In genomic region chr5:150487199-150488061, GRCh38 we compare ENCODE assay signal across 8 cellular contexts. TPM values are rescaled to one million over a fixed set of nuclear protein-coding genes. Genes with fewer than 3 reads are reported as not detected.
DNase-seq lines count a peak whose midpoint lies in the region; ATAC-seq and TF ChIP-seq lines count a peak whose summit lies in the region.

No MANE protein-coding gene starts in this region.

- H3K9me3 Mint-ChIP-seq in stimulated activated naive CD8-positive, alpha-beta T cell treated with anti-CD3 and anti-CD28 coated beads, Interleukin-15, Interleukin-2, amounts not matched to agents 100 ng/mL and 50 ng/mL, for 24 hours = no peaks in the 10 kb centered on the region
- H3K9me3 Mint-ChIP-seq in brain = no peaks in the 10 kb centered on the region

- peak in 1 of 3 donors; percentile 9 for TF ChIP-seq POLR2A in spleen (IDR thresholded peaks at IDR 0.05)

- peaks cover 15% of the 10 kb centered on the region for H3K4me1 Mint-ChIP-seq in stimulated activated naive CD8-positive, alpha-beta T cell treated with anti-CD3 and anti-CD28 coated beads, Interleukin-15, Interleukin-2, amounts not matched to agents 100 ng/mL and 50 ng/mL, for 24 hours (ENCODE audit: low read depth)
- peaks cover 60% of the 10 kb centered on the region for H3K4me1 Mint-ChIP-seq in brain

- H3K36me3 ChIP-seq in spleen = peaks cover 0 to 25% (median 0%) of the 10 kb centered on the region in 6 donors

- peak overlapping the region; percentile 67 for H3K4me3 Mint-ChIP-seq in stimulated activated naive CD8-positive, alpha-beta T cell treated with anti-CD3 and anti-CD28 coated beads, Interleukin-15, Interleukin-2, amounts not matched to agents 100 ng/mL and 50 ng/mL, for 24 hours
- H3K4me3 Mint-ChIP-seq in brain = peak overlapping the region; percentile 83 to 93 (median 86)

- no peaks in the 10 kb centered on the region for H3K36me3 Mint-ChIP-seq in stimulated activated naive CD8-positive, alpha-beta T cell treated with anti-CD3 and anti-CD28 coated beads, Interleukin-15, Interleukin-2, amounts not matched to agents 100 ng/mL and 50 ng/mL, for 24 hours (ENCODE audit: low read depth)
- no peaks in the 10 kb centered on the region for H3K36me3 Mint-ChIP-seq in brain

- H3K4me3 ChIP-seq in spleen = peak overlapping the region; percentile 65 to 91 (median 75)

- no peak for ATAC-seq in stimulated activated naive CD8-positive, alpha-beta T cell treated with anti-CD3 and anti-CD28 coated beads, Interleukin-15, Interleukin-2, amounts not matched to agents 100 U/mL and 50 U/mL, for 24 hours
- ATAC-seq in GM18519 (IDR thresholded peaks at IDR 0.05; ENCODE audit: low FRiP score, unreplicated experiment) = no peak

- H3K27me3 Mint-ChIP-seq in stimulated activated naive CD8-positive, alpha-beta T cell treated with anti-CD3 and anti-CD28 coated beads, Interleukin-15, Interleukin-2, amounts not matched to agents 100 ng/mL and 50 ng/mL, for 24 hours = peaks cover 10% of the 10 kb centered on the region
- H3K27me3 Mint-ChIP-seq in brain = no peaks in the 10 kb centered on the region

- TF ChIP-seq CTCF in brain (conservative IDR thresholded peaks at IDR 0.05) = peak in 1 of 2 experiments; percentile 10
- no peak for TF ChIP-seq CTCF in spleen (IDR thresholded peaks at IDR 0.05 in 8 of 11, conservative IDR thresholded peaks at IDR 0.05 in 3 of 11)

- no peak overlapping the region for H3K27ac Mint-ChIP-seq in stimulated activated naive CD8-positive, alpha-beta T cell treated with anti-CD3 and anti-CD28 coated beads, Interleukin-15, Interleukin-2, amounts not matched to agents 100 ng/mL and 50 ng/mL, for 24 hours
- peak overlapping the region; percentile 53 to 89 (median 78) for H3K27ac Mint-ChIP-seq in brain

- intact Hi-C loops in spleen (cut with DNase I; ENCODE audit: low total_unique reads) = no loop called here

- DNase-seq in stimulated activated naive CD8-positive, alpha-beta T cell treated with anti-CD3 and anti-CD28 coated beads, Interleukin-15, Interleukin-2, amounts not matched to agents 100 U/mL and 50 U/mL, for 24 hours = no peak
- peak; percentile 65 to 79 for DNase-seq in NOMO-1 (lab: John Stamatoyannopoulos, UW; ENCODE audit: unreplicated experiment in 2 of 2)
- DNase-seq in islet precursor cell = peak; percentile 73
- DNase-seq in spleen = peak; percentile 81
- DNase-seq in iPS-NIHi7 (ENCODE audit: extremely low spot score) = no peak

- H3K27me3 ChIP-seq in spleen (replicated peaks in 1 of 7) = peaks cover 0 to 9% (median 0%) of the 10 kb centered on the region in 7 donors

- peaks cover 46 to 75% (median 63%) of the 10 kb centered on the region in 6 donors for H3K4me1 ChIP-seq in spleen

- WGBS in spleen, 5 donors = 37 to 48% (median 46%) methylated on average over 10 of the region's 10 CpGs

- H3K9me3 ChIP-seq in spleen = no peaks in the 10 kb centered on the region

- peak overlapping the region; percentile 70 to 99 (median 97) for H3K27ac ChIP-seq in spleen

RNA-seq across cellular contexts. Expression of gene NDST1, which starts 20.5 kb away (rescaled TPM):
- polyA plus RNA-seq in brain (ENCODE audit: insufficient read depth, low read depth, low replicate concordance) (40.0 TPM), spleen (10 to 100 TPM in 1 of 3 donors, 1 to 10 TPM in 2; 6.1 to 45.7 (median 6.8) TPM)
- 100 to 1,000 TPM; 123 to 360 (median 261) TPM for total RNA-seq in spleen

RNA-seq across cellular contexts. Expression of gene RPS14, which starts 37.9 kb away (rescaled TPM):
- polyA plus RNA-seq in brain (ENCODE audit: insufficient read depth, low read depth, low replicate concordance) (2,096 TPM), spleen (1,000 to 10,000 TPM; 5,417 to 8,400 (median 8,329) TPM)
- total RNA-seq in spleen = 1,000 to 10,000 TPM; 1,801 to 2,829 (median 2,025) TPM

Comparison
In these comparisons a context has a peak if more than half of its experiments do, and no peak if none do; other contexts are left out.
1. DNase-seq: peak in NOMO-1 (2 of 2), islet precursor cell (single experiment) and spleen (single experiment); none in stimulated activated naive CD8-positive, alpha-beta T cell treated with anti-CD3 and anti-CD28 coated beads, Interleukin-15, Interleukin-2, amounts not matched to agents 100 U/mL and 50 U/mL, for 24 hours (single experiment) and iPS-NIHi7 (single experiment).